In the genomic region with DNA sequence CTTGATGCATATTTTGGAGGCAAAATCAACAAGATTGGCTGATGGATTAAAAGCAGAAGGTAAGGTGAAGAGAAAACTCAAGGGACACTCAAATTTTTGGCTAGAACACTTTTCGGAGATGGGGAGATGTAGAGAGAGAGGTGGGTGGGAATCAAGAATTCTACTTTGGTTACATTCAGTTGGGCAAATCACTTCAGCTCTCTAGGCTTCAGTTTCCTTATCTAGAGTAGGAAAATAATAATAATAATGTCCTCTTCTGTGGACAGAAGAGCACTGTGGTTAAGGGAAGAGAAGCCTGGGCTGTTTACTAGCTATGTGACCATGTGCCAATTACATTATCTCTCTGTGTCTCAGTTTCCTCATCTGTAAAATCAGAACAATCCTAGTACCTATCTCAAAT, we compare ENCODE assay signal across 25 cellular contexts. TPM values are rescaled to one million over a fixed set of nuclear protein-coding genes. Genes with fewer than 3 reads are reported as not detected.
"Had no signal": no experiment of that assay in that cellular context is flagged by ENCODE, and none has a peak within 500 bp of the region (broad histone marks: within the 10 kb centered on the region; RNA-seq: fewer than 3 reads in every experiment).

No MANE protein-coding gene starts in this region.

- H3K4me1 Mint-ChIP-seq: neural progenitor cell; stimulated activated naive B cell treated with anti-CD40 and anti-IgM and Interleukin-4, amounts not matched to agents 10 μg/mL and 1 μg/mL and 100 μg/mL, for 72 hours had no signal

- H3K27ac ChIP-seq: adrenal gland, ascending aorta, dorsolateral prefrontal cortex, neural progenitor cell, testis had no signal

- H3K4me2 ChIP-seq: neural progenitor cell had no signal

- H3K36me3 Mint-ChIP-seq: neural progenitor cell; stimulated activated naive B cell treated with anti-CD40 and anti-IgM and Interleukin-4, amounts not matched to agents 10 μg/mL and 1 μg/mL and 100 μg/mL, for 72 hours had no signal

- H3K4me3 Mint-ChIP-seq: activated CD4-positive, alpha-beta memory T cell treated with anti-CD3 and anti-CD28 coated beads, Interleukin-2, amount 10 ng/mL, durations not matched to agents 7 days and 5 days; activated naive CD4-positive, alpha-beta T cell treated with anti-CD3 and anti-CD28 coated beads, Interleukin-2, amount 10 ng/mL, durations not matched to agents 7 days and 5 days; effector memory CD8-positive, alpha-beta T cell; neural progenitor cell; stimulated activated naive B cell treated with anti-CD40 and anti-IgM and Interleukin-4, amounts not matched to agents 10 μg/mL and 1 μg/mL and 100 μg/mL, for 72 hours had no signal

- H3K9ac ChIP-seq: neural progenitor cell had no signal

- H3K4me3 ChIP-seq: adrenal gland, ascending aorta, dorsolateral prefrontal cortex, neural progenitor cell, testis had no signal

- H3K9me3 ChIP-seq: adrenal gland, ascending aorta, left lung, testis had no signal

- H3K27ac Mint-ChIP-seq: activated CD4-positive, alpha-beta memory T cell treated with anti-CD3 and anti-CD28 coated beads, Interleukin-2, amount 10 ng/mL, durations not matched to agents 7 days and 5 days; activated naive CD4-positive, alpha-beta T cell treated with anti-CD3 and anti-CD28 coated beads, Interleukin-2, amount 10 ng/mL, durations not matched to agents 7 days and 5 days; effector memory CD8-positive, alpha-beta T cell; neural progenitor cell; stimulated activated naive B cell treated with anti-CD40 and anti-IgM and Interleukin-4, amounts not matched to agents 10 μg/mL and 1 μg/mL and 100 μg/mL, for 72 hours had no signal

- H2AFZ ChIP-seq: neural progenitor cell had no signal

- DNase-seq: activated CD4-positive, alpha-beta memory T cell treated with anti-CD3 and anti-CD28 coated beads, Interleukin-2, amount 10 ng/mL, durations not matched to agents 7 days and 5 days; activated CD4-positive, alpha-beta T cell treated with anti-CD3 and anti-CD28 coated beads for 4 hours; activated CD4-positive, CD25-positive, alpha-beta regulatory T cell; activated effector memory CD4-positive, alpha-beta T cell treated with anti-CD3 and anti-CD28 coated beads, Interleukin-2, amount 50 U/mL, for 16 hours; activated naive CD4-positive, alpha-beta T cell treated with anti-CD3 and anti-CD28 coated beads, Interleukin-2, amount 10 ng/mL, durations not matched to agents 7 days and 5 days; adrenal gland; central memory CD4-positive, alpha-beta T cell; dorsolateral prefrontal cortex; effector memory CD8-positive, alpha-beta T cell; foreskin melanocyte; hippocampal formation; kidney glomerular epithelial cell; stimulated activated CD4-positive, alpha-beta T cell treated with anti-CD3 and anti-CD28 coated beads, Interleukin-2, amount 100 ng/mL, for 48 hours; stimulated activated CD8-positive, alpha-beta memory T cell treated with anti-CD3 and anti-CD28 coated beads, Interleukin-4, amount 100 ng/mL, for 48 hours; stimulated activated naive B cell treated with anti-CD40 and anti-IgM and Interleukin-4, amounts not matched to agents 10 μg/mL and 1 μg/mL and 100 μg/mL, for 72 hours; T1000; testis had no signal

- H3K36me3 ChIP-seq: adrenal gland, ascending aorta, left lung, neural progenitor cell had no signal

- H3K9me3 Mint-ChIP-seq: effector memory CD8-positive, alpha-beta T cell had no signal

- ATAC-seq: effector memory CD8-positive, alpha-beta T cell; esophagus mucosa; stimulated activated naive B cell treated with anti-CD40 and anti-IgM and Interleukin-4, amounts not matched to agents 10 μg/mL and 1 μg/mL and 100 μg/mL, for 72 hours had no signal

- H3K27me3 ChIP-seq: adrenal gland, ascending aorta, dorsolateral prefrontal cortex, left lung, neural progenitor cell, testis had no signal

- H3K4me1 ChIP-seq: adrenal gland, ascending aorta, left lung, neural progenitor cell, testis had no signal

- H3K27me3 Mint-ChIP-seq: activated CD4-positive, alpha-beta memory T cell treated with anti-CD3 and anti-CD28 coated beads, Interleukin-2, amount 10 ng/mL, durations not matched to agents 7 days and 5 days had no signal

RNA-seq across cellular contexts. Expression of a gene that starts 23.4 kb away (rescaled TPM):
- total RNA-seq: ascending aorta, endothelial cell of umbilical vein, esophagus mucosa, mononuclear cell, posterior vena cava had no signal

RNA-seq across cellular contexts. Expression of a gene that starts 34.2 kb away (rescaled TPM):
- total RNA-seq: activated CD4-positive, alpha-beta memory T cell treated with anti-CD3 and anti-CD28 coated beads, Interleukin-2, amount 10 ng/mL, durations not matched to agents 7 days and 5 days; endothelial cell of umbilical vein; mononuclear cell; renal cortical epithelial cell had no signal
